ENCODE assay signal across 8 cellular contexts in the genomic region with DNA sequence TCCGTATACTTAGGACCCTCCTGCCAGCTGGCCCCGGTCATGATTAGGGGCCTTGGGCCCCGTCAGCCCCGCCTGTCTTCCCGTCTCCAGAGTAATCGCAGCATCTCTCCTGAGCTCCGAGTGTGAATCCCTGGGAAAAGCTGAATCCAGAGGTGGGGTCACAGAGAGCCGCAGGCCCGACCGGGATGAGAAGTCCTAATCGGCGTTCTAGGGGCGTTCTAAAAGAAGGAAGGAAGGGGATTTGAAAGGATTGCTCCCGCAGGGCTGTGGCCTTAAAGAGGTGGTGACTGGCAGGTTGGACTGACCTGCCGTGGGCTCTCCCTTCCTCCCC. TPM values are rescaled to one million over a fixed set of nuclear protein-coding genes. Genes with fewer than 3 reads are reported as not detected.
A peak's percentile ranks its signal among the peaks of the same experiment; 100 is the strongest.
DNase-seq lines count a peak whose midpoint lies in the region; ATAC-seq and TF ChIP-seq lines count a peak whose summit lies in the region.

No MANE protein-coding gene starts in this region.

- H3K4ac ChIP-seq in IMR-90 (ENCODE audit: low read depth, low read length) = peak overlapping the region; percentile 94

- H3K9me1 ChIP-seq in IMR-90 (ENCODE audit: insufficient read depth, low read length) = peaks cover 3% of the 10 kb centered on the region; the same call in 1 of the 2 replicates

- H3K36me3 ChIP-seq in CD4-positive, CD25-positive, alpha-beta regulatory T cell (ENCODE audit: control insufficient read depth, insufficient read depth, low read length) = peaks cover 8% of the 10 kb centered on the region
- H3K36me3 ChIP-seq in IMR-90 (ENCODE audit: control insufficient read depth, insufficient read depth, low read length) (peaks cover 3% of the 10 kb centered on the region; the same call in 1 of the 2 replicates), adrenal gland (replicated peaks in 1 of 2) (no peaks in the 10 kb centered on the region), testis (ENCODE audit: low read depth, missing control alignments) (no peaks in the 10 kb centered on the region)

- TF ChIP-seq CTCF in IMR-90 (conservative IDR thresholded peaks at IDR 0.05; ENCODE audit: low read depth, low read length) (no peak), adrenal gland (IDR thresholded peaks at IDR 0.05) (no peak), testis (IDR thresholded peaks at IDR 0.05) (no peak)

- H3K27ac ChIP-seq in CD4-positive, CD25-positive, alpha-beta regulatory T cell (ENCODE audit: insufficient read depth, low read length, poor library complexity, severe bottlenecking) = peak overlapping the region; percentile 88
- peak overlapping the region; percentile 91 for H3K27ac ChIP-seq in IMR-90 (ENCODE audit: insufficient read depth, low read length)
- peak overlapping the region; percentile 52 to 96 (median 89) for H3K27ac ChIP-seq in adrenal gland
- peak overlapping the region; percentile 92 to 96 for H3K27ac ChIP-seq in testis

- dilution Hi-C loops in IMR-90 (cut with HindIII; ENCODE audit: low sequenced_read_pairs, unreplicated experiment) = no loop called here

- 0% methylated on average over 1 of the region's 15 CpGs; no CpG with 5 or more reads in 1 of the 2 experiments for WGBS in IMR-90 (ENCODE audit: extremely low coverage in 2 of 2, insufficient read length in 1 of 2), 2 experiments
- WGBS in adrenal gland, 4 donors = 0 to 1% (median 0%) methylated on average over 10 to 15 of the region's 15 CpGs
- 0 to 1% methylated on average over 10 to 15 of the region's 15 CpGs for WGBS in testis, 2 donors

- H3K18ac ChIP-seq in IMR-90 (ENCODE audit: low read depth, low read length) = peak overlapping the region; percentile 13

- peak overlapping the region; percentile 100 for H3K4me2 ChIP-seq in IMR-90 (ENCODE audit: low read depth, low read length)

- peak overlapping the region; percentile 34 for H4K5ac ChIP-seq in IMR-90 (ENCODE audit: low read depth, low read length)

- peaks cover 7% of the 10 kb centered on the region; the same call in 1 of the 2 replicates for H4K20me1 ChIP-seq in IMR-90 (ENCODE audit: insufficient read depth, low read length)

- peaks cover 12 to 26% of the 10 kb centered on the region in 2 experiments for H3K79me1 ChIP-seq in IMR-90 (ENCODE audit: low read depth in 1 of 2, low read length in 2 of 2)

- BruUV-seq in IMR-90 (replicated peaks; lab: Mats Ljungman, UMichigan) = no TSS peak

- H3K14ac ChIP-seq in IMR-90 (replicated peaks; ENCODE audit: low read depth, low read length) = peak overlapping the region; percentile 92

- CTCF ChIA-PET in IMR-90 (lab: Yijun Ruan, JAX) = interaction anchor here (1.0 kb wide), 1 partner anchor 287 kb away, joined by 4 read pairs; a partner anchor contains a TSS

- ATAC-seq in CD4-positive, CD25-positive, alpha-beta regulatory T cell (ENCODE audit: low read depth in 2 of 2) = no peak
- ATAC-seq in IMR-90 (ENCODE audit: low read depth) (peak; percentile 0; the same call in 1 of the 2 replicates), left colon (peak; percentile 15)

- H2BK5ac ChIP-seq in IMR-90 (ENCODE audit: low read depth, low read length, poor library complexity, severe bottlenecking) = peak overlapping the region; percentile 92

- H3K27ac Mint-ChIP-seq in CD4-positive, CD25-positive, alpha-beta regulatory T cell = peak overlapping the region; percentile 96 to 99 (median 97)

- peak overlapping the region; percentile 69; the same call in 1 of the 2 replicates for H3K23ac ChIP-seq in IMR-90 (ENCODE audit: low read depth, low read length)

- peak overlapping the region; percentile 91 for H2AK9ac ChIP-seq in IMR-90 (replicated peaks; ENCODE audit: low read depth, low read length, poor library complexity)

- no peak overlapping the region for H2BK15ac ChIP-seq in IMR-90 (ENCODE audit: low read depth, low read length)

- H2BK20ac ChIP-seq in IMR-90 (ENCODE audit: low read depth, low read length) = no peak overlapping the region

- peaks cover 0 to 6% (median 0%) of the 10 kb centered on the region in 7 donors for H3K9me3 Mint-ChIP-seq in CD4-positive, CD25-positive, alpha-beta regulatory T cell

- H3K9ac ChIP-seq in IMR-90 (ENCODE audit: low read depth, low read length) = peak overlapping the region; percentile 84

- peak overlapping the region; percentile 96 for H2AFZ ChIP-seq in IMR-90 (replicated peaks; ENCODE audit: low read length, poor library complexity)

- TF ChIP-seq RAD21 in IMR-90 (IDR thresholded peaks at IDR 0.05; ENCODE audit: low read length) = no peak

- no peaks in the 10 kb centered on the region for H3K27me3 ChIP-seq in CD4-positive, CD25-positive, alpha-beta regulatory T cell (ENCODE audit: control insufficient read depth, insufficient read depth, low read length)
- no peaks in the 10 kb centered on the region for H3K27me3 ChIP-seq in IMR-90 (ENCODE audit: control insufficient read depth, insufficient read depth, low read length)
- H3K27me3 ChIP-seq in adrenal gland = no peaks in the 10 kb centered on the region
- no peaks in the 10 kb centered on the region for H3K27me3 ChIP-seq in testis

- H4K91ac ChIP-seq in IMR-90 (ENCODE audit: insufficient read depth, low read depth, low read length) = peak overlapping the region; percentile 57

- peaks cover 17% of the 10 kb centered on the region for H3K36me3 Mint-ChIP-seq in CD4-positive, CD25-positive, alpha-beta regulatory T cell

- POLR2A ChIA-PET in IMR-90 (lab: Charles Lee; ENCODE audit: unreplicated experiment) = no interaction called here

- no peak for DNase-seq in CD4-positive, CD25-positive, alpha-beta regulatory T cell
- DNase-seq in IMR-90 = peak; percentile 12
- DNase-seq in adrenal gland = no peak
- no peak for DNase-seq in left colon
- no peak for DNase-seq in testis
- no peak for DNase-seq in Ammon's horn (ENCODE audit: low spot score)
- DNase-seq in foreskin melanocyte = no peak
- no peak for DNase-seq in COR-L47 (lab: John Stamatoyannopoulos, UW)

- H2BK120ac ChIP-seq in IMR-90 (ENCODE audit: low read depth, low read length) = peak overlapping the region; percentile 70

- H3K27me3 Mint-ChIP-seq in CD4-positive, CD25-positive, alpha-beta regulatory T cell = peaks cover 11% of the 10 kb centered on the region

- intact Hi-C loops in IMR-90 (cut with micrococcal nuclease) = loop anchor here (1.0 to 5.0 kb wide), 3 partner anchors 15 to 81 kb away; a partner anchor contains a TSS
- intact Hi-C loops in adrenal gland (cut with DNase I) = no loop called here
- intact Hi-C loops in left colon (cut with DNase I, micrococcal nuclease) = no loop called here
- intact Hi-C loops in testis (cut with DNase I; ENCODE audit: low total_unique reads) = no loop called here

- peak overlapping the region; percentile 65 for H2AK5ac ChIP-seq in IMR-90 (ENCODE audit: low read depth, low read length)

- H3K4me1 ChIP-seq in CD4-positive, CD25-positive, alpha-beta regulatory T cell (ENCODE audit: control insufficient read depth, insufficient read depth, low read length, poor library complexity, severe bottlenecking) = peaks cover 46% of the 10 kb centered on the region
- peaks cover 2% of the 10 kb centered on the region; the same call in 1 of the 2 replicates for H3K4me1 ChIP-seq in IMR-90 (ENCODE audit: control insufficient read depth, insufficient read depth, low read length)
- H3K4me1 ChIP-seq in adrenal gland (replicated peaks in 1 of 2) = peaks cover 0 to 27% of the 10 kb centered on the region in 2 donors
- H3K4me1 ChIP-seq in testis = peaks cover 27% of the 10 kb centered on the region

- peak overlapping the region; percentile 86 for H3K56ac ChIP-seq in IMR-90 (ENCODE audit: extremely low read depth, insufficient read depth, low read length)

- peaks cover 18 to 67% (median 52%) of the 10 kb centered on the region in 4 donors for H3K4me1 Mint-ChIP-seq in CD4-positive, CD25-positive, alpha-beta regulatory T cell

- TF ChIP-seq POLR2A in IMR-90 (IDR thresholded peaks at IDR 0.05; ENCODE audit: low read depth, low read length) (no peak), adrenal gland (IDR thresholded peaks at IDR 0.05) (no peak), testis (IDR thresholded peaks at IDR 0.05) (no peak)

- in situ Hi-C loops in IMR-90 (cut with MboI; ENCODE audit: low sequenced_read_pairs) = no loop called here

- no peaks in the 10 kb centered on the region for H3K9me3 ChIP-seq in CD4-positive, CD25-positive, alpha-beta regulatory T cell (ENCODE audit: control insufficient read depth in 2 of 2, low read length in 2 of 2)
- H3K9me3 ChIP-seq in IMR-90 (ENCODE audit: control insufficient read depth, insufficient read depth, low read length) (no peaks in the 10 kb centered on the region), adrenal gland (replicated peaks in 1 of 3) (no peaks in the 10 kb centered on the region), testis (no peaks in the 10 kb centered on the region)

- H3K4me3 ChIP-seq in CD4-positive, CD25-positive, alpha-beta regulatory T cell (ENCODE audit: low read depth, low read length) = peak overlapping the region; percentile 96
- H3K4me3 ChIP-seq in IMR-90 (ENCODE audit: insufficient read depth, low read depth, low read length) = peak overlapping the region; percentile 62
- H3K4me3 ChIP-seq in adrenal gland = peak overlapping the region in 3 of 4 donors; percentile 43 to 72 (median 68)
- peak overlapping the region; percentile 71 to 89 for H3K4me3 ChIP-seq in testis

- H3K4me3 Mint-ChIP-seq in CD4-positive, CD25-positive, alpha-beta regulatory T cell = peak overlapping the region; percentile 92 to 96 (median 93)

- peak overlapping the region; percentile 71 to 99; a peak in 3 of 4 replicates for H4K8ac ChIP-seq in IMR-90 (ENCODE audit: low read depth in 2 of 2, low read length in 2 of 2)

RNA-seq across cellular contexts. Expression of a gene that starts 0.4 kb away (rescaled TPM):
- total RNA-seq in CD4-positive, CD25-positive, alpha-beta regulatory T cell = 59.5 TPM
- 100 to 1,000 TPM; 177 to 214 (median 197) TPM for polyA plus RNA-seq in CD4-positive, CD25-positive, alpha-beta regulatory T cell
- total RNA-seq in IMR-90 (2012; rRNA removed) (49.2 and 50.2 TPM in 2 replicates), adrenal gland (10 to 100 TPM; 29.6 to 55.7 (median 46.2) TPM), left colon (10 to 100 TPM; 54.9 to 55.7 TPM), testis (10 to 100 TPM; 69.4 to 74.8 TPM)
- polyA plus RNA-seq in IMR-90 (2012; rRNA removed) (36.0 and 46.4 TPM in 2 replicates), adrenal gland (10 to 100 TPM; 13.9 to 49.1 (median 21.6) TPM), testis (ENCODE audit: insufficient read depth, low read depth, low replicate concordance) (72.2 TPM)
- polyA plus RNA-seq in IMR-90 (2012; cell fraction: cytosol; rRNA removed) = 13.5 and 14.4 TPM in 2 replicates
- polyA plus RNA-seq in IMR-90 (2012; cell fraction: nucleus; rRNA removed; ENCODE audit: low replicate concordance) = 4.4 and 20.9 TPM in 2 replicates

RNA-seq across cellular contexts. Expression of a gene that starts 38.4 kb away (rescaled TPM):
- total RNA-seq in CD4-positive, CD25-positive, alpha-beta regulatory T cell = not detected
- polyA plus RNA-seq in CD4-positive, CD25-positive, alpha-beta regulatory T cell = under 1 TPM in 1 of 4 donors, not detected in 3; 0.33 TPM
- total RNA-seq in IMR-90 (2012; rRNA removed) = not detected in 2 replicates
- not detected in 2 replicates for polyA plus RNA-seq in IMR-90 (2012; rRNA removed)
- not detected in 2 replicates for polyA plus RNA-seq in IMR-90 (2012; cell fraction: cytosol; rRNA removed)
- not detected in 2 replicates for polyA plus RNA-seq in IMR-90 (2012; cell fraction: nucleus; rRNA removed; ENCODE audit: low replicate concordance)
- total RNA-seq in adrenal gland = not detected
- not detected for polyA plus RNA-seq in adrenal gland
- total RNA-seq in left colon = not detected
- under 1 TPM; 0.31 TPM for total RNA-seq in testis
- polyA plus RNA-seq in testis (ENCODE audit: insufficient read depth, low read depth, low replicate concordance) = 0.30 TPM

RNA-seq across cellular contexts. Expression of a gene that starts 58.2 kb away (rescaled TPM):
- 29.4 TPM for total RNA-seq in CD4-positive, CD25-positive, alpha-beta regulatory T cell
- 10 to 100 TPM; 53.7 to 64.0 (median 57.9) TPM for polyA plus RNA-seq in CD4-positive, CD25-positive, alpha-beta regulatory T cell
- total RNA-seq in IMR-90 (2012; rRNA removed) (12.2 and 15.4 TPM in 2 replicates), adrenal gland (10 to 100 TPM; 11.4 to 21.6 (median 12.4) TPM), left colon (10 to 100 TPM; 12.7 to 15.4 TPM), testis (10 to 100 TPM; 18.9 to 23.6 TPM)
- polyA plus RNA-seq in IMR-90 (2012; rRNA removed) (15.2 and 16.7 TPM in 2 replicates), adrenal gland (10 to 100 TPM in 1 of 3 donors, 1 to 10 TPM in 2; 7.3 to 10.1 (median 9.1) TPM), testis (ENCODE audit: insufficient read depth, low read depth, low replicate concordance) (17.0 TPM)
- polyA plus RNA-seq in IMR-90 (2012; cell fraction: cytosol; rRNA removed) = 11.9 and 18.6 TPM in 2 replicates
- 9.6 and 14.5 TPM in 2 replicates for polyA plus RNA-seq in IMR-90 (2012; cell fraction: nucleus; rRNA removed; ENCODE audit: low replicate concordance)

Comparison
In these comparisons a context has a peak if more than half of its experiments do, and no peak if none do; other contexts are left out.
1. ATAC-seq: peak in IMR-90 (single experiment) and left colon (single experiment); none in CD4-positive, CD25-positive, alpha-beta regulatory T cell (0 of 2).
2. Peak in every context shown above with its lines, with median percentiles within 50 percentile points of each other: H3K27ac ChIP-seq and H3K4me3 ChIP-seq.